ENCODE assay signal across 8 cellular contexts in genomic region chr7:101112233-101112632, GRCh38. TPM values are rescaled to one million over a fixed set of nuclear protein-coding genes. Genes with fewer than 3 reads are reported as not detected.
A peak's percentile ranks its signal among the peaks of the same experiment; 100 is the strongest.
DNase-seq lines count a peak whose midpoint lies in the region; ATAC-seq and TF ChIP-seq lines count a peak whose summit lies in the region.
"Had no signal": no experiment of that assay in that cellular context is flagged by ENCODE, and none has a peak within 500 bp of the region (broad histone marks: within the 10 kb centered on the region; RNA-seq: fewer than 3 reads in every experiment).

No MANE protein-coding gene starts in this region.

- H3K9me3 ChIP-seq in body of pancreas (no peaks in the 10 kb centered on the region), parathyroid adenoma (ENCODE audit: control insufficient read depth, low read length) (no peaks in the 10 kb centered on the region), BE2C (no peaks in the 10 kb centered on the region)

- intact Hi-C loops in body of pancreas (cut with DNase I) (no loop called here), left cardiac atrium (cut with DNase I) (no loop called here), natural killer cell (cut with micrococcal nuclease) (no loop called here)

- no peaks in the 10 kb centered on the region for H3K9me3 Mint-ChIP-seq in natural killer cell

- TF ChIP-seq POLR2A in body of pancreas (IDR thresholded peaks at IDR 0.05) = no peak

- WGBS in body of pancreas, 2 donors = 74 to 83% methylated on average over 10 to 11 of the region's 11 CpGs

- H3K36me3 ChIP-seq in body of pancreas (replicated peaks in 1 of 2; ENCODE audit: insufficient read depth in 1 of 2, low read depth in 2 of 2) (no peaks in the 10 kb centered on the region), parathyroid adenoma (ENCODE audit: control insufficient read depth, insufficient read depth, low read length) (no peaks in the 10 kb centered on the region), BE2C (no peaks in the 10 kb centered on the region)

- H3K4me3 Mint-ChIP-seq in natural killer cell = no peak overlapping the region

- H3K27ac ChIP-seq in body of pancreas (peak overlapping the region in 2 of 4 donors; percentile 23 to 58), parathyroid adenoma (peak overlapping the region; percentile 6)

- H3K79me2 ChIP-seq in parathyroid adenoma = no peaks in the 10 kb centered on the region

- no peak overlapping the region for H3K27ac Mint-ChIP-seq in natural killer cell

- H3K27me3 ChIP-seq in body of pancreas = no peaks in the 10 kb centered on the region
- H3K27me3 ChIP-seq in parathyroid adenoma (ENCODE audit: control insufficient read depth, insufficient read depth, low read length) = no peaks in the 10 kb centered on the region
- no peaks in the 10 kb centered on the region for H3K27me3 ChIP-seq in BE2C

- no peak overlapping the region for H2AFZ ChIP-seq in parathyroid adenoma

- ATAC-seq in body of pancreas = peak; percentile 69
- peak; percentile 51 to 65 for ATAC-seq in left cardiac atrium
- ATAC-seq in natural killer cell = no peak
- ATAC-seq in GM19023 (IDR thresholded peaks at IDR 0.05; ENCODE audit: unreplicated experiment) = no peak

- H3K4me1 ChIP-seq in body of pancreas (no peaks in the 10 kb centered on the region), parathyroid adenoma (no peaks in the 10 kb centered on the region), BE2C (no peaks in the 10 kb centered on the region)

- H3K27me3 Mint-ChIP-seq in natural killer cell (ENCODE audit: low read depth in 2 of 2) = no peaks in the 10 kb centered on the region

- H3K4me3 ChIP-seq in body of pancreas (no peak overlapping the region), parathyroid adenoma (ENCODE audit: low read depth, low read length) (no peak overlapping the region), BE2C (ENCODE audit: low read depth, low read length) (no peak overlapping the region)

- no peaks in the 10 kb centered on the region for H3K36me3 Mint-ChIP-seq in natural killer cell

- no peak overlapping the region for H3K9ac ChIP-seq in parathyroid adenoma

- H3K4me1 Mint-ChIP-seq in natural killer cell = no peaks in the 10 kb centered on the region

- H3K4me2 ChIP-seq in parathyroid adenoma (ENCODE audit: low read length) = no peak overlapping the region

- DNase-seq in body of pancreas (peak; percentile 34 to 50 (median 46)), left cardiac atrium (peak; percentile 88), BE2C (no peak), natural killer cell (no peak), NCI-H2029 (lab: John Stamatoyannopoulos, UW) (no peak)
- DNase-seq: posterior cingulate gyrus had no signal

- TF ChIP-seq CTCF in body of pancreas (IDR thresholded peaks at IDR 0.05) (no peak), parathyroid adenoma (IDR thresholded peaks at IDR 0.05) (no peak), BE2C (IDR thresholded peaks at IDR 0.05; ENCODE audit: low read depth, low read length) (no peak), natural killer cell (IDR thresholded peaks at IDR 0.05) (no peak)

RNA-seq across cellular contexts. Expression of gene SERPINE1, which starts 14.7 kb away (rescaled TPM):
- 10 to 100 TPM; 20.2 to 36.3 TPM for total RNA-seq in body of pancreas
- 10 to 100 TPM in 1 of 2 donors, 1 to 10 TPM in 1; 2.4 to 41.6 TPM for total RNA-seq in left cardiac atrium
- polyA plus RNA-seq in BE2C (2012; ENCODE audit: insufficient read depth, insufficient read length, low read depth) = 2.7 TPM
- 1 to 10 TPM in 2 of 3 donors, under 1 TPM in 1; 0.48 to 5.5 (median 1.1) TPM for total RNA-seq in natural killer cell

RNA-seq across cellular contexts. Expression of gene TRIM56, which starts 27.0 kb away (rescaled TPM):
- 10 to 100 TPM; 13.5 to 19.4 TPM for total RNA-seq in body of pancreas
- total RNA-seq in left cardiac atrium = 10 to 100 TPM; 20.7 to 22.4 TPM
- 8.9 TPM for polyA plus RNA-seq in BE2C (2012; ENCODE audit: insufficient read depth, insufficient read length, low read depth)
- total RNA-seq in natural killer cell = 10 to 100 TPM; 53.6 to 75.8 (median 63.9) TPM

RNA-seq across cellular contexts. Expression of gene AP1S1, which starts 42.0 kb away (rescaled TPM):
- total RNA-seq in body of pancreas = 10 to 100 TPM; 12.2 to 23.6 TPM
- total RNA-seq in left cardiac atrium = 10 to 100 TPM; 14.9 to 18.9 TPM
- 312 TPM for polyA plus RNA-seq in BE2C (2012; ENCODE audit: insufficient read depth, insufficient read length, low read depth)
- 1 to 10 TPM; 4.3 to 7.0 (median 5.0) TPM for total RNA-seq in natural killer cell

RNA-seq across cellular contexts. Expression of gene VGF, which starts 53.1 kb away (rescaled TPM):
- total RNA-seq in body of pancreas = 1 to 10 TPM; 3.0 to 4.9 TPM
- total RNA-seq in left cardiac atrium = not detected
- 1,310 TPM for polyA plus RNA-seq in BE2C (2012; ENCODE audit: insufficient read depth, insufficient read length, low read depth)
- not detected for total RNA-seq in natural killer cell

Comparison
In these comparisons a context has a peak if more than half of its experiments do, and no peak if none do; other contexts are left out.
1. ATAC-seq: peak in body of pancreas (single experiment) and left cardiac atrium (2 of 2); none in natural killer cell (0 of 3) and GM19023 (single experiment).
2. DNase-seq: peak in body of pancreas (4 of 4) and left cardiac atrium (single experiment); none in BE2C (single experiment), natural killer cell (single experiment) and NCI-H2029 (single experiment).